1 cellular context compared by ENCODE assay signal in genomic region chr19:4172861-4173473, GRCh38.
TF ChIP-seq lines count a peak whose summit lies in the region.

No MANE protein-coding gene starts in this region.

TF ChIP-seq in HepG2, 621 proteins besides CTCF, POLR2A, EP300 and RAD21 (continued from another document and continues in another):
- TF ChIP-seq ZBTB44 (CRISPR knock-in tag; IDR thresholded peaks at IDR 0.05) (peak; percentile 87), TFDP2 (CRISPR knock-in tag; IDR thresholded peaks at IDR 0.05) (no peak), SALL1 (CRISPR knock-in tag; IDR thresholded peaks at IDR 0.05) (peak; percentile 84), PRPF4 (IDR thresholded peaks at IDR 0.05; ENCODE audit: low read depth, low read length, poor library complexity, severe bottlenecking) (no peak), ZNF580 (CRISPR knock-in tag; IDR thresholded peaks at IDR 0.05; ENCODE audit: borderline replicate concordance, low read depth) (peak; percentile 74; the same call in 1 of the 2 replicates), ZNF597 (CRISPR knock-in tag; IDR thresholded peaks at IDR 0.05) (no peak), ZNF431 (CRISPR knock-in tag; IDR thresholded peaks at IDR 0.05; ENCODE audit: borderline replicate concordance, low read depth) (0 out of 2 replicates have a peak, but pooled peaks have one; percentile 41), TOPORS (CRISPR knock-in tag; IDR thresholded peaks at IDR 0.05) (0 out of 2 replicates have a peak, but pooled peaks have one; percentile 42), GATAD2A (CRISPR knock-in tag; IDR thresholded peaks at IDR 0.05) (no peak), ZNF503 (CRISPR knock-in tag; IDR thresholded peaks at IDR 0.05) (0 out of 2 replicates have a peak, but pooled peaks have one; percentile 23), ATF7 (IDR thresholded peaks at IDR 0.05) (no peak), ATF7 (CRISPR knock-in tag; IDR thresholded peaks at IDR 0.05) (no peak), ZNF563 (CRISPR knock-in tag; IDR thresholded peaks at IDR 0.05) (peak; percentile 76; the same call in 1 of the 2 replicates), RBM39 (IDR thresholded peaks at IDR 0.05; ENCODE audit: low read depth, low read length, poor library complexity, severe bottlenecking) (no peak), ZNF607 (CRISPR knock-in tag; IDR thresholded peaks at IDR 0.05; ENCODE audit: borderline replicate concordance) (peak; percentile 86), KLF11 (CRISPR knock-in tag; IDR thresholded peaks at IDR 0.05) (peak; percentile 80; the same call in 1 of the 2 replicates), KLF16 (CRISPR knock-in tag; IDR thresholded peaks at IDR 0.05) (peak in 1 of 2 experiments; percentile 73; a peak in 2 of 4 replicates), ZFP37 (CRISPR knock-in tag; IDR thresholded peaks at IDR 0.05; ENCODE audit: borderline replicate concordance) (peak; percentile 82; the same call in 1 of the 2 replicates), SMAD9 (CRISPR knock-in tag; IDR thresholded peaks at IDR 0.05) (no peak), ZNF501 (CRISPR knock-in tag; IDR thresholded peaks at IDR 0.05) (peak; percentile 54; the same call in 1 of the 2 replicates), MTF1 (CRISPR knock-in tag; IDR thresholded peaks at IDR 0.05) (peak; percentile 67; the same call in 1 of the 2 replicates), EED (CRISPR knock-in tag; IDR thresholded peaks at IDR 0.05) (peak; percentile 87), IKZF5 (CRISPR knock-in tag; IDR thresholded peaks at IDR 0.05) (peak; percentile 79; the same call in 1 of the 2 replicates), ZNF589 (CRISPR knock-in tag; conservative IDR thresholded peaks at IDR 0.05) (0 out of 2 replicates have a peak, but pooled peaks have one; percentile 71), ZNF816 (CRISPR knock-in tag; IDR thresholded peaks at IDR 0.05; ENCODE audit: borderline replicate concordance) (peak; percentile 38; the same call in 1 of the 2 replicates), HOXA5 (CRISPR knock-in tag; IDR thresholded peaks at IDR 0.05) (peak; percentile 91; the same call in 1 of the 2 replicates), KDM4B (CRISPR knock-in tag; IDR thresholded peaks at IDR 0.05) (0 out of 2 replicates have a peak, but pooled peaks have one; percentile 60), ARNTL (CRISPR knock-in tag; IDR thresholded peaks at IDR 0.05) (no peak), PAXIP1 (CRISPR knock-in tag; conservative IDR thresholded peaks at IDR 0.05) (no peak), RCOR2 (CRISPR knock-in tag; IDR thresholded peaks at IDR 0.05) (no peak), ZNF615 (CRISPR knock-in tag; IDR thresholded peaks at IDR 0.05; ENCODE audit: borderline replicate concordance) (no peak), MATR3 (CRISPR knock-in tag; IDR thresholded peaks at IDR 0.05) (no peak), E2F1 (CRISPR knock-in tag; IDR thresholded peaks at IDR 0.05) (no peak), REST (IDR thresholded peaks at IDR 0.05; ENCODE audit: borderline replicate concordance in 1 of 2, low read depth in 1 of 2, low read length in 2 of 2) (peak in 1 of 2 experiments; percentile 96), SIX4 (CRISPR knock-in tag; IDR thresholded peaks at IDR 0.05) (0 out of 2 replicates have a peak, but pooled peaks have one; percentile 51), SMARCE1 (IDR thresholded peaks at IDR 0.05; ENCODE audit: borderline replicate concordance) (no peak), BORCS8-MEF2B (CRISPR knock-in tag; IDR thresholded peaks at IDR 0.05) (peak; percentile 70; the same call in 1 of the 2 replicates), USF2 (IDR thresholded peaks at IDR 0.05; ENCODE audit: low read depth, low read length) (no peak), USF2 (CRISPR knock-in tag; IDR thresholded peaks at IDR 0.05; ENCODE audit: borderline replicate concordance) (no peak)
